Comparison of ENCODE assay signal across 23 cellular contexts in the genomic region with DNA sequence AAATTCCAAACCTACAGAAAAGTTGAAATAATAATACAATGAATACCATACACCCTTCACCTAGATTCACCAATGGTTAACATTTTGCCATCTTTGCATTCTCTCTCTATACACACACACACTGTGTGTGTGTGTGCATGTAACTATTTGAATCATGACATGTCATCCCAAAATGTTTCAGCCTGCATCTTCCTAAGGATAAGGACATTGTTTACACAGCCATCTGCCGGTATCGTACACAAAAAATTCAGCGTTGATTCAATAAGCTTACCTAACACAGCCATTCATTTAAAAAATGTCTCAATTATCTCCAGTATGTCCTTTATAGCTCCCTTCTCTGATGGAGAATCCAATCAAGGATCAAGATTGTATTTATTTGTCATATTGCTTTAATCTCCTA.
"Had no signal": no experiment of that assay in that cellular context is flagged by ENCODE, and none has a peak within 500 bp of the region (broad histone marks: within the 10 kb centered on the region; RNA-seq: fewer than 3 reads in every experiment).

No MANE protein-coding gene starts in this region.

- H3K36me3 ChIP-seq: gastrocnemius medialis, left lung had no signal

- H3K4me2 ChIP-seq: smooth muscle cell had no signal

- DNase-seq: activated CD4-positive, alpha-beta T cell treated with anti-CD3 and anti-CD28 coated beads, Interleukin-2, amount 10 ng/mL, durations not matched to agents 24 days and 14 days; activated CD4-positive, CD25-positive, alpha-beta regulatory T cell; activated CD8-positive, alpha-beta memory T cell treated with anti-CD3 and anti-CD28 coated beads, Interleukin-2, amount 50 U/mL, for 4 hours; activated CD8-positive, alpha-beta T cell treated with anti-CD3 and anti-CD28 coated beads, Interleukin-2, amount 10 ng/mL, durations not matched to agents 7 days and 5 days; activated effector memory CD4-positive, alpha-beta T cell treated with anti-CD3 and anti-CD28 coated beads, Interleukin-2, amount 50 U/mL, for 16 hours; activated T-cell treated with anti-CD3 and anti-CD28 coated beads, Interleukin-2, amount 50 U/mL, for 48 hours; amniotic stem cell; brain microvascular endothelial cell; dermis blood vessel endothelial cell; effector memory CD8-positive, alpha-beta T cell; gastrocnemius medialis; kidney; left lung; mucosa of descending colon; natural killer cell; nucleus accumbens; right cardiac atrium; stimulated activated CD4-positive, alpha-beta T cell treated with anti-CD3 and anti-CD28 coated beads, Interleukin-4, amount 100 ng/mL, for 4 hours; stimulated activated CD8-positive, alpha-beta memory T cell treated with anti-CD3 and anti-CD28 coated beads, Interleukin-4, amount 100 ng/mL, for 48 hours; stimulated activated naive CD4-positive, alpha-beta T cell treated with Interleukin-2 at 50 U/mL for 16 hours; SW 1271 had no signal

- H3K27ac ChIP-seq: brain microvascular endothelial cell, hepatocyte, left lung had no signal

- H3K27me3 ChIP-seq: brain microvascular endothelial cell, gastrocnemius medialis, hepatocyte had no signal

- ATAC-seq: activated CD8-positive, alpha-beta T cell treated with anti-CD3 and anti-CD28 coated beads, Interleukin-2, amount 10 ng/mL, durations not matched to agents 7 days and 5 days; effector memory CD8-positive, alpha-beta T cell; gastrocnemius medialis; mucosa of descending colon; natural killer cell; right cardiac atrium had no signal

- H3K9me3 ChIP-seq: gastrocnemius medialis, left lung, mucosa of descending colon had no signal

- H2AFZ ChIP-seq: hepatocyte had no signal

- H3K4me3 ChIP-seq: gastrocnemius medialis, hepatocyte, left lung, mucosa of descending colon, smooth muscle cell had no signal
